In the genomic region with DNA sequence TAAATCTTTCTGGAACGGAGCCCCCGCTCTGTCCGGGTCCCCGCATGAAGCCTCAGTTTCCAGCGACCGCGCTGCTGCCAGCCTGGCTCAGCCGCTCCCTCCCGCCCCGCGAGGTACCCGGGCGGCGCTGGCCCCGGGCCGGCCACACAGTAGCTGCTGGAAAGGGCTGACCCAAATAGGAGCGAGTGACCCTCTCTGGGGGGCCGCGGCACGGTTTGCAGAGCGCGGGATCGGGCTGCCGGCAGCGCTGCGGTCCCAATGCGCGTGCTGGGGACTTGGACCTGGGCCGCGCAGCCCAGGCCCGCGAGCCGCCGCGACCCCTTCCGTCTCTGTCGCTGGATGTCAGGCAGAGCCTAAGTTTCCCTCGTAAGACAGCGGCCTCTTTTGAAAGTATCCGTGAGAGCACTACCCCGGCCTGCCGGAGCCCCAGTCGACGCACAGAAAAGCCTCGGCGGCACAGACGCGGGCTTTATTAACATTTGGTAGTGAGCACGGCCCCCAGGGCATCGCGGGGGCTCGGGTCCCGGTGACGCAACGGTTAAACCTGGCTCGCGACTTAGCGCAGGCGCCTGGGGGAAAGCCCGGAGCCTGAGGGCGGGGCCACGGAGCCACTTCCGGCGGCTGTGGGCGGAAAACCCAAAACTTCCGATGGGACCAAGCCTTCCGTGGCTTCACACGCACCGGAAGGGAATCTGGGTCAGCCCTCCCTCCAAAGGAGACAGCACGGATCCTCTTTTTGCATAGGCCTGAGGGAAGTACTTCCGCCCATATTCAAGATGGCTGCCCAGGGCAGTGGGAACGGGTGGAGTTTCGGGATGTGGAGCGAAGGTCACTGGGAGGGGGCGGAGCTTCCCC, we compare ENCODE assay signal across 1 cellular context.
TF ChIP-seq lines count a peak whose summit lies in the region.

No MANE protein-coding gene starts in this region.

TF ChIP-seq in HepG2, 621 proteins besides CTCF, POLR2A, EP300 and RAD21 (continued from another document):
- TF ChIP-seq ZNF382 (CRISPR knock-in tag; IDR thresholded peaks at IDR 0.05; ENCODE audit: borderline replicate concordance), result no peak
- TF ChIP-seq ZNF24 (IDR thresholded peaks at IDR 0.05), result no peak
- peak; percentile 23; the same call in 1 of the 2 replicates for TF ChIP-seq AHDC1 (CRISPR knock-in tag; IDR thresholded peaks at IDR 0.05; ENCODE audit: borderline replicate concordance)
- TF ChIP-seq SP1 (IDR thresholded peaks at IDR 0.05), result no peak
- peak; percentile 91 for TF ChIP-seq SP1 (CRISPR knock-in tag; IDR thresholded peaks at IDR 0.05)
- TF ChIP-seq MED1 (CRISPR knock-in tag; IDR thresholded peaks at IDR 0.05), result peak; percentile 78
TF ChIP-seq in HepG2: peak in this region for 238.
